ENCODE assay signal across 14 cellular contexts in genomic region chr19:48650974-48651681, GRCh38. TPM values are rescaled to one million over a fixed set of nuclear protein-coding genes. Genes with fewer than 3 reads are reported as not detected.
"Had no signal": no experiment of that assay in that cellular context is flagged by ENCODE, and none has a peak within 500 bp of the region (broad histone marks: within the 10 kb centered on the region; RNA-seq: fewer than 3 reads in every experiment).

No MANE protein-coding gene starts in this region.

- H3K9me3 Mint-ChIP-seq: activated CD4-positive, alpha-beta memory T cell treated with anti-CD3 and anti-CD28 coated beads for 36 hours; activated T-cell treated with anti-CD3 and anti-CD28 coated beads, Interleukin-2, amount 50 U/mL, for 72 hours had no signal

- H3K27ac Mint-ChIP-seq: activated CD4-positive, alpha-beta memory T cell treated with anti-CD3 and anti-CD28 coated beads for 36 hours; activated T-cell treated with anti-CD3 and anti-CD28 coated beads, Interleukin-2, amount 50 U/mL, for 72 hours had no signal

- H3K27me3 ChIP-seq: gastroesophageal sphincter, transverse colon had no signal

- H3K36me3 Mint-ChIP-seq: activated CD4-positive, alpha-beta memory T cell treated with anti-CD3 and anti-CD28 coated beads for 36 hours had no signal

- ATAC-seq: activated CD4-positive, CD25-positive, alpha-beta regulatory T cell treated with anti-CD3 and anti-CD28 coated beads, Interleukin-2, amount 50 U/mL, for 24 hours; activated T-cell treated with anti-CD3 and anti-CD28 coated beads, Interleukin-2, amount 50 U/mL, for 72 hours; gastroesophageal sphincter; left ventricle myocardium superior had no signal

- FAIRE-seq: keratinocyte had no signal

- H3K27ac ChIP-seq: coronary artery, gastroesophageal sphincter, transverse colon had no signal

- H3K36me3 ChIP-seq: gastroesophageal sphincter, transverse colon had no signal

- H3K4me3 ChIP-seq: coronary artery, gastroesophageal sphincter, skin epidermis, transverse colon had no signal

- H3K4me3 Mint-ChIP-seq: activated CD4-positive, alpha-beta memory T cell treated with anti-CD3 and anti-CD28 coated beads for 36 hours; activated T-cell treated with anti-CD3 and anti-CD28 coated beads, Interleukin-2, amount 50 U/mL, for 72 hours had no signal

- DNase-seq: activated CD4-positive, alpha-beta memory T cell treated with anti-CD3 and anti-CD28 coated beads for 36 hours; activated T-cell treated with anti-CD3 and anti-CD28 coated beads, Interleukin-2, amount 50 U/mL, for 72 hours; caudate nucleus; effector CD8-positive, alpha-beta T cell; left ventricle myocardium superior; mesendoderm; substantia nigra; transverse colon had no signal

- H3K9me3 ChIP-seq: gastroesophageal sphincter, transverse colon had no signal

- H3K27me3 Mint-ChIP-seq: activated CD4-positive, alpha-beta memory T cell treated with anti-CD3 and anti-CD28 coated beads for 36 hours had no signal

RNA-seq across cellular contexts. Expression of gene NTN5, which starts 21.7 kb away (rescaled TPM):
- total RNA-seq: epithelial cell of proximal tubule, left ventricle myocardium superior had no signal
